ENCODE assay signal across 12 cellular contexts in the genomic region with DNA sequence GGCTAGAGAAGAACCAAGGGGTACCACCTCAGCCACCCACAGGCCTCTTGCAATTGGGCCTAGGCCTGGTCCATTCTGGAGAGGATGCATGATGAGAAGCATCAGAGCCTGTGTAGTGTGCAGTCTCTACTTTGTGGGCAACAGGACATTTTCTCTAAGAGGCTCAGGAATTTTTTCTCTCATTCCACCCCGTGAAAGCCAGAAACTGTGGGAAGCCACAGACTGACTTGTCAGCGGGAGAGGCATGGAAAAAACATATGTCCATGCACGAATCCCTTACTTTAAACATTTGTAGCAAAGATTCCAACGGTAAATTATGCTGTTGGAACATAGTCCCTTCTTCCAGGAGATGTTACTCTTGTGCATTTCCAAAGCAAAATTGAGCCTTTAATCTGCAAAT.
DNase-seq lines count a peak whose midpoint lies in the region; ATAC-seq and TF ChIP-seq lines count a peak whose summit lies in the region.
"Had no signal": no experiment of that assay in that cellular context is flagged by ENCODE, and none has a peak within 500 bp of the region (broad histone marks: within the 10 kb centered on the region; RNA-seq: fewer than 3 reads in every experiment).

No MANE protein-coding gene starts in this region.

- H3K36me3 ChIP-seq in CD4-positive, alpha-beta memory T cell (ENCODE audit: insufficient read depth, low read length) = peaks cover 1% of the 10 kb centered on the region
- H3K36me3 ChIP-seq in psoas muscle (ENCODE audit: insufficient read depth in 1 of 2, low read depth in 1 of 2) = no peaks in the 10 kb centered on the region
- H3K36me3 ChIP-seq in WERI-Rb-1 = peaks cover 51% of the 10 kb centered on the region

- no peaks in the 10 kb centered on the region for H3K27me3 ChIP-seq in CD4-positive, alpha-beta memory T cell (ENCODE audit: insufficient read depth, low read length)
- H3K27me3 ChIP-seq in psoas muscle (ENCODE audit: insufficient read depth in 3 of 3, low read length in 2 of 3) (no peaks in the 10 kb centered on the region), WERI-Rb-1 (ENCODE audit: insufficient read depth, low read depth, severe bottlenecking) (no peaks in the 10 kb centered on the region)

- POLR2A ChIA-PET in CD4-positive, alpha-beta memory T cell (lab: Charles Lee; ENCODE audit: partially characterized antibody) = no interaction called here
- POLR2A ChIA-PET in WTC11 (lab: Charles Lee) = no interaction called here

- ATAC-seq in WTC11 = no peak
- no peak for ATAC-seq in psoas muscle
- no peak for ATAC-seq in left colon

- H3K27ac ChIP-seq in CD4-positive, alpha-beta memory T cell (ENCODE audit: low read depth, low read length) = no peak overlapping the region
- peak overlapping the region; percentile 42 for H3K27ac ChIP-seq in psoas muscle
- no peak overlapping the region for H3K27ac ChIP-seq in WERI-Rb-1
- H3K27ac ChIP-seq: C4-2B had no signal

- peak overlapping the region in 5 of 8 donors; percentile 7 to 51 (median 39) for H3K4me3 Mint-ChIP-seq in CD4-positive, alpha-beta memory T cell
- H3K4me3 Mint-ChIP-seq in WTC11 (no peak overlapping the region), glutamatergic neuron (ENCODE audit: unreplicated experiment) (no peak overlapping the region)

- peaks cover 54% of the 10 kb centered on the region for H3K4me1 ChIP-seq in CD4-positive, alpha-beta memory T cell (ENCODE audit: insufficient read depth, low read length)
- peaks cover 35% of the 10 kb centered on the region for H3K4me1 ChIP-seq in psoas muscle

- no peaks in the 10 kb centered on the region for H3K9me3 Mint-ChIP-seq in CD4-positive, alpha-beta memory T cell
- H3K9me3 Mint-ChIP-seq in WTC11 (no peaks in the 10 kb centered on the region), glutamatergic neuron (ENCODE audit: unreplicated experiment) (no peaks in the 10 kb centered on the region)
- H3K9me3 Mint-ChIP-seq: IgD-negative memory B cell had no signal

- peaks cover 10 to 23% of the 10 kb centered on the region in 2 donors for H3K36me3 Mint-ChIP-seq in CD4-positive, alpha-beta memory T cell
- H3K36me3 Mint-ChIP-seq in WTC11 = no peaks in the 10 kb centered on the region; the same call in 1 of the 2 replicates
- no peaks in the 10 kb centered on the region for H3K36me3 Mint-ChIP-seq in glutamatergic neuron (ENCODE audit: unreplicated experiment)

- no peaks in the 10 kb centered on the region for H3K9me3 ChIP-seq in CD4-positive, alpha-beta memory T cell (ENCODE audit: control insufficient read depth in 1 of 2, low read length in 2 of 2)
- H3K9me3 ChIP-seq in psoas muscle (no peaks in the 10 kb centered on the region), WERI-Rb-1 (ENCODE audit: severe bottlenecking) (no peaks in the 10 kb centered on the region)

- H3K27ac Mint-ChIP-seq in CD4-positive, alpha-beta memory T cell = peak overlapping the region in 6 of 7 donors; percentile 36 to 91 (median 74)
- H3K27ac Mint-ChIP-seq in WTC11 = 0 out of 2 replicates have a peak overlapping the region, but pooled peaks have one; percentile 32
- H3K27ac Mint-ChIP-seq in glutamatergic neuron (ENCODE audit: unreplicated experiment) = peak overlapping the region; percentile 52

- H3K4me3 ChIP-seq in CD4-positive, alpha-beta memory T cell (ENCODE audit: low read length in 2 of 2) = no peak overlapping the region
- H3K4me3 ChIP-seq in psoas muscle (no peak overlapping the region), WERI-Rb-1 (ENCODE audit: low read depth, low read length) (no peak overlapping the region)
- H3K4me3 ChIP-seq: coronary artery had no signal

- TF ChIP-seq CTCF in WTC11 (IDR thresholded peaks at IDR 0.05) = no peak
- no peak for TF ChIP-seq CTCF in glutamatergic neuron (IDR thresholded peaks at IDR 0.05; ENCODE audit: partially characterized antibody, unreplicated experiment)
- TF ChIP-seq CTCF in psoas muscle (IDR thresholded peaks at IDR 0.05) = no peak
- no peak for TF ChIP-seq CTCF in WERI-Rb-1 (IDR thresholded peaks at IDR 0.05; ENCODE audit: low read depth, low read length)

- WGBS in psoas muscle, 3 donors = 51 to 58% (median 56%) methylated on average over 4 of the region's 4 CpGs

- peaks cover 46 to 68% (median 49%) of the 10 kb centered on the region in 4 donors for H3K4me1 Mint-ChIP-seq in CD4-positive, alpha-beta memory T cell
- H3K4me1 Mint-ChIP-seq in WTC11 (0 out of 2 replicates have a peak, but pooled peaks cover 5% of the 10 kb centered on the region), glutamatergic neuron (ENCODE audit: low read depth, unreplicated experiment) (peaks cover 32% of the 10 kb centered on the region)

- DNase-seq in CD4-positive, alpha-beta memory T cell = no peak
- DNase-seq in WTC11 (ENCODE audit: low spot score) (no peak), glutamatergic neuron (no peak), psoas muscle (no peak), WERI-Rb-1 (no peak), left colon (no peak), putamen (ENCODE audit: low spot score) (no peak), NCI-H1694 treated with DMSO at 0.1 percent for 48 hours (lab: John Stamatoyannopoulos, UW) (no peak)
- DNase-seq: NK-92 treated with Interleukin-12 subunit alpha and Interleukin-12 subunit beta, amount 100 ng/mL, for 24 hours had no signal

- intact Hi-C loops in CD4-positive, alpha-beta memory T cell (cut with micrococcal nuclease) = no loop called here
- intact Hi-C loops in psoas muscle (cut with DNase I) (no loop called here), left colon (cut with DNase I, micrococcal nuclease) (no loop called here)

- H3K27me3 Mint-ChIP-seq in CD4-positive, alpha-beta memory T cell = no peaks in the 10 kb centered on the region
- no peaks in the 10 kb centered on the region for H3K27me3 Mint-ChIP-seq in WTC11 (ENCODE audit: low read depth)
- no peaks in the 10 kb centered on the region for H3K27me3 Mint-ChIP-seq in glutamatergic neuron (ENCODE audit: unreplicated experiment)
- H3K27me3 Mint-ChIP-seq: IgD-negative memory B cell had no signal

- CTCF ChIA-PET in CD4-positive, alpha-beta memory T cell (lab: Charles Lee; ENCODE audit: partially characterized antibody) = no interaction called here
- CTCF ChIA-PET in WTC11 (lab: Charles Lee) = no interaction called here

TF ChIP-seq in WTC11, 78 proteins besides CTCF, POLR2A, EP300 and RAD21 (continues in another document):
- TF ChIP-seq, protein P1, sequence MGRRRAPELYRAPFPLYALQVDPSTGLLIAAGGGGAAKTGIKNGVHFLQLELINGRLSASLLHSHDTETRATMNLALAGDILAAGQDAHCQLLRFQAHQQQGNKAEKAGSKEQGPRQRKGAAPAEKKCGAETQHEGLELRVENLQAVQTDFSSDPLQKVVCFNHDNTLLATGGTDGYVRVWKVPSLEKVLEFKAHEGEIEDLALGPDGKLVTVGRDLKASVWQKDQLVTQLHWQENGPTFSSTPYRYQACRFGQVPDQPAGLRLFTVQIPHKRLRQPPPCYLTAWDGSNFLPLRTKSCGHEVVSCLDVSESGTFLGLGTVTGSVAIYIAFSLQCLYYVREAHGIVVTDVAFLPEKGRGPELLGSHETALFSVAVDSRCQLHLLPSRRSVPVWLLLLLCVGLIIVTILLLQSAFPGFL (CRISPR knock-in tag; IDR thresholded peaks at IDR 0.05; ENCODE audit: borderline replicate concordance) = no peak
- TF ChIP-seq SOX15 (CRISPR knock-in tag; IDR thresholded peaks at IDR 0.05) (no peak), GRHL2 (CRISPR knock-in tag; IDR thresholded peaks at IDR 0.05; ENCODE audit: insufficient replicate concordance, severe bottlenecking) (no peak), HMGA2 (CRISPR knock-in tag; IDR thresholded peaks at IDR 0.05) (no peak), EMX1 (CRISPR knock-in tag; IDR thresholded peaks at IDR 0.05) (no peak), ZNF121 (CRISPR knock-in tag; IDR thresholded peaks at IDR 0.05) (no peak), SMAD4 (CRISPR knock-in tag; IDR thresholded peaks at IDR 0.05) (no peak), NR2C2 (CRISPR knock-in tag; IDR thresholded peaks at IDR 0.05) (no peak), ESRRA (CRISPR knock-in tag; IDR thresholded peaks at IDR 0.05; ENCODE audit: borderline replicate concordance) (no peak)
- TF ChIP-seq, protein P2, sequence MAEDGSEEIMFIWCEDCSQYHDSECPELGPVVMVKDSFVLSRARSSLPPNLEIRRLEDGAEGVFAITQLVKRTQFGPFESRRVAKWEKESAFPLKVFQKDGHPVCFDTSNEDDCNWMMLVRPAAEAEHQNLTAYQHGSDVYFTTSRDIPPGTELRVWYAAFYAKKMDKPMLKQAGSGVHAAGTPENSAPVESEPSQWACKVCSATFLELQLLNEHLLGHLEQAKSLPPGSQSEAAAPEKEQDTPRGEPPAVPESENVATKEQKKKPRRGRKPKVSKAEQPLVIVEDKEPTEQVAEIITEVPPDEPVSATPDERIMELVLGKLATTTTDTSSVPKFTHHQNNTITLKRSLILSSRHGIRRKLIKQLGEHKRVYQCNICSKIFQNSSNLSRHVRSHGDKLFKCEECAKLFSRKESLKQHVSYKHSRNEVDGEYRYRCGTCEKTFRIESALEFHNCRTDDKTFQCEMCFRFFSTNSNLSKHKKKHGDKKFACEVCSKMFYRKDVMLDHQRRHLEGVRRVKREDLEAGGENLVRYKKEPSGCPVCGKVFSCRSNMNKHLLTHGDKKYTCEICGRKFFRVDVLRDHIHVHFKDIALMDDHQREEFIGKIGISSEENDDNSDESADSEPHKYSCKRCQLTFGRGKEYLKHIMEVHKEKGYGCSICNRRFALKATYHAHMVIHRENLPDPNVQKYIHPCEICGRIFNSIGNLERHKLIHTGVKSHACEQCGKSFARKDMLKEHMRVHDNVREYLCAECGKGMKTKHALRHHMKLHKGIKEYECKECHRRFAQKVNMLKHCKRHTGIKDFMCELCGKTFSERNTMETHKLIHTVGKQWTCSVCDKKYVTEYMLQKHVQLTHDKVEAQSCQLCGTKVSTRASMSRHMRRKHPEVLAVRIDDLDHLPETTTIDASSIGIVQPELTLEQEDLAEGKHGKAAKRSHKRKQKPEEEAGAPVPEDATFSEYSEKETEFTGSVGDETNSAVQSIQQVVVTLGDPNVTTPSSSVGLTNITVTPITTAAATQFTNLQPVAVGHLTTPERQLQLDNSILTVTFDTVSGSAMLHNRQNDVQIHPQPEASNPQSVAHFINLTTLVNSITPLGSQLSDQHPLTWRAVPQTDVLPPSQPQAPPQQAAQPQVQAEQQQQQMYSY (CRISPR knock-in tag; IDR thresholded peaks at IDR 0.05) = no peak
- TF ChIP-seq, protein P3, sequence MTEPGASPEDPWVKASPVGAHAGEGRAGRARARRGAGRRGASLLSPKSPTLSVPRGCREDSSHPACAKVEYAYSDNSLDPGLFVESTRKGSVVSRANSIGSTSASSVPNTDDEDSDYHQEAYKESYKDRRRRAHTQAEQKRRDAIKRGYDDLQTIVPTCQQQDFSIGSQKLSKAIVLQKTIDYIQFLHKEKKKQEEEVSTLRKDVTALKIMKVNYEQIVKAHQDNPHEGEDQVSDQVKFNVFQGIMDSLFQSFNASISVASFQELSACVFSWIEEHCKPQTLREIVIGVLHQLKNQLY (CRISPR knock-in tag; IDR thresholded peaks at IDR 0.05) = no peak

Comparison
In these comparisons a context has a peak if more than half of its experiments do, and no peak if none do; other contexts are left out.
1. H3K4me3 Mint-ChIP-seq: peak in CD4-positive, alpha-beta memory T cell (5 of 8); none in WTC11 (single experiment) and glutamatergic neuron (single experiment).
2. Peak in every context shown above with its lines, with median percentiles within 50 percentile points of each other: H3K27ac Mint-ChIP-seq.